7 cellular contexts compared by ENCODE assay signal in genomic region chr1:1058088-1058905, GRCh38. TPM values are rescaled to one million over a fixed set of nuclear protein-coding genes. Genes with fewer than 3 reads are reported as not detected.
DNase-seq lines count a peak whose midpoint lies in the region; ATAC-seq, FAIRE-seq and TF ChIP-seq lines count a peak whose summit lies in the region.
"Had no signal": no experiment of that assay in that cellular context is flagged by ENCODE, and none has a peak within 500 bp of the region (broad histone marks: within the 10 kb centered on the region; RNA-seq: fewer than 3 reads in every experiment).

No MANE protein-coding gene starts in this region.

- peaks cover 0 to 17% (median 11%) of the 10 kb centered on the region in 3 donors for H3K4me1 Mint-ChIP-seq in T-cell

- ATAC-seq in T-cell (replicated peaks in 1 of 4) (no peak), GM21825 (IDR thresholded peaks at IDR 0.05; ENCODE audit: unreplicated experiment) (no peak)

- WGBS in mesodermal cell (ENCODE audit: insufficient coverage in 2 of 2), 2 experiments, result 44 to 50% methylated on average over 17 to 24 of the region's 24 CpGs

- H3K9me3 ChIP-seq in mesodermal cell (ENCODE audit: control insufficient read depth, low read length), result no peaks in the 10 kb centered on the region

- peak overlapping the region; percentile 53 for H3K4me3 ChIP-seq in GM12875 (ENCODE audit: low read depth, low read length)
- H3K4me3 ChIP-seq in mesodermal cell (ENCODE audit: extremely low read depth, insufficient read depth, low read length, poor library complexity, severe bottlenecking), result peak overlapping the region; percentile 46

- CTCF ChIA-PET in T-cell (lab: Charles Lee), result no interaction called here

- no peak overlapping the region for H3K27ac Mint-ChIP-seq in T-cell

- peaks cover 8% of the 10 kb centered on the region for H3K36me3 ChIP-seq in mesodermal cell (ENCODE audit: control insufficient read depth, insufficient read depth, low read length)

- no peak overlapping the region for H3K27ac ChIP-seq in mesodermal cell (ENCODE audit: low read depth, low read length, severe bottlenecking)

- peak overlapping the region; percentile 65 to 75 (median 67) for H3K4me3 Mint-ChIP-seq in T-cell

- H3K27me3 Mint-ChIP-seq in T-cell, result peaks cover 3 to 33% of the 10 kb centered on the region in 2 donors

- TF ChIP-seq POLR2A in GM12891 (IDR thresholded peaks at IDR 0.05; ENCODE audit: low read depth, low read length), result no peak

- POLR2A ChIA-PET in T-cell (lab: Charles Lee), result no interaction called here

- TF ChIP-seq CTCF in GM12875 (IDR thresholded peaks at IDR 0.05; ENCODE audit: borderline replicate concordance, insufficient read depth, low read depth, low read length), result no peak

- no peaks in the 10 kb centered on the region for H3K9me3 Mint-ChIP-seq in T-cell

- no peaks in the 10 kb centered on the region for H3K36me3 Mint-ChIP-seq in T-cell

- FAIRE-seq in GM12891 (lab: Jason Lieb, UNC), result no peak
- FAIRE-seq: small intestine had no signal

- H3K4me1 ChIP-seq in mesodermal cell (ENCODE audit: control insufficient read depth, insufficient read depth, low read length, poor library complexity, severe bottlenecking), result peaks cover 21% of the 10 kb centered on the region

- DNase-seq in T-cell (no peak), AG08396 (ENCODE audit: low spot score) (no peak), GM12891 (ENCODE audit: insufficient read length, low spot score) (no peak)
- DNase-seq: small intestine had no signal

TF ChIP-seq in GM12891, 5 proteins besides CTCF, POLR2A, EP300 and RAD21:
- TF ChIP-seq PAX5 (IDR thresholded peaks at IDR 0.05; ENCODE audit: insufficient read depth, low read length, severe bottlenecking), result no peak
- no peak for TF ChIP-seq SPI1 (IDR thresholded peaks at IDR 0.05; ENCODE audit: low read depth, low read length)
- TF ChIP-seq POU2F2 (IDR thresholded peaks at IDR 0.05; ENCODE audit: low read depth, low read length), result no peak
- TF ChIP-seq POLR2AphosphoS5 (IDR thresholded peaks at IDR 0.05; ENCODE audit: low read depth, low read length), result no peak
- TF ChIP-seq TAF1 (IDR thresholded peaks at IDR 0.05; ENCODE audit: low read depth, low read length), result no peak

RNA-seq across cellular contexts. Expression of gene RNF223, which starts 15.8 kb away (rescaled TPM):
- total RNA-seq in T-cell, result not detected
- polyA plus RNA-seq in mesodermal cell (2013, experiment 1 of 2), result not detected
- not detected for polyA plus RNA-seq in mesodermal cell (2013, experiment 2 of 2)
- 0.08 TPM for polyA plus RNA-seq in GM12891 (2012; ENCODE audit: low read depth, missing spikeins)

RNA-seq across cellular contexts. Expression of gene AGRN, which starts 38.4 kb away (rescaled TPM):
- total RNA-seq in T-cell, result 10 to 100 TPM in 2 of 5 donors, 1 to 10 TPM in 3; 6.0 to 16.3 (median 9.9) TPM
- 116 TPM for polyA plus RNA-seq in mesodermal cell (2013, experiment 1 of 2)
- 88.7 TPM for polyA plus RNA-seq in mesodermal cell (2013, experiment 2 of 2)
- 14.4 TPM for polyA plus RNA-seq in GM12891 (2012; ENCODE audit: low read depth, missing spikeins)

RNA-seq across cellular contexts. Expression of gene ISG15, which starts 45.0 kb away (rescaled TPM):
- total RNA-seq in T-cell, result 10 to 100 TPM; 29.1 to 69.8 (median 48.5) TPM
- polyA plus RNA-seq in mesodermal cell (2013, experiment 1 of 2), result 53.2 TPM
- polyA plus RNA-seq in mesodermal cell (2013, experiment 2 of 2), result 44.4 TPM
- 191 TPM for polyA plus RNA-seq in GM12891 (2012; ENCODE audit: low read depth, missing spikeins)

RNA-seq across cellular contexts. Expression of gene C1orf159, which starts 57.6 kb away (rescaled TPM):
- 10 to 100 TPM; 20.4 to 37.7 (median 22.5) TPM for total RNA-seq in T-cell
- 17.2 TPM for polyA plus RNA-seq in mesodermal cell (2013, experiment 1 of 2)
- 11.9 TPM for polyA plus RNA-seq in mesodermal cell (2013, experiment 2 of 2)
- polyA plus RNA-seq in GM12891 (2012; ENCODE audit: low read depth, missing spikeins), result 7.1 TPM

RNA-seq across cellular contexts. Expression of gene HES4, which starts 58.4 kb away (rescaled TPM):
- 10 to 100 TPM in 1 of 5 donors, 1 to 10 TPM in 4; 1.5 to 11.9 (median 2.6) TPM for total RNA-seq in T-cell
- polyA plus RNA-seq in mesodermal cell (2013, experiment 1 of 2), result 59.5 TPM
- 35.5 TPM for polyA plus RNA-seq in mesodermal cell (2013, experiment 2 of 2)
- 0.45 TPM for polyA plus RNA-seq in GM12891 (2012; ENCODE audit: low read depth, missing spikeins)
